In the genomic region with DNA sequence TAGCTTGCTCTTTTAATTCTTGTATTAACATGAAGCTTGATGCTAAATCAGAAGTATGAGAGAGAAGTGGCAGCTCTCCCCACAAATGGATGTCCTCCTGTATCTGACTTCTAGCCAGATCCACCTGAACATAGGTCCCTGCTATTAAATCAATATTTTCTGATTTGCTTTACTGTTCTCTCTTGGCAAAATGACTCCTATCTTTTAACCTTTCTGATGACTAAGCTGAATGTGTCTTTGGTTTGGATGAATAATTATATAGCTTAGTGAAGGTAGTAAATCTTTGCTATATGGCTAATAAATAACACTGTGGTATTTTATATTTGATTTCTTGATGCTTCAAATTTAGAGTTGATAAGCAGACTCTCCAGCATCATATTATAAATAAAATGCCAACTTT, we compare ENCODE assay signal across 17 cellular contexts. TPM values are rescaled to one million over a fixed set of nuclear protein-coding genes. Genes with fewer than 3 reads are reported as not detected.
DNase-seq lines count a peak whose midpoint lies in the region; ATAC-seq, FAIRE-seq and TF ChIP-seq lines count a peak whose summit lies in the region.
"Had no signal": no experiment of that assay in that cellular context is flagged by ENCODE, and none has a peak within 500 bp of the region (broad histone marks: within the 10 kb centered on the region; RNA-seq: fewer than 3 reads in every experiment).

No MANE protein-coding gene starts in this region.

- peaks cover 3% of the 10 kb centered on the region for H3K27me3 Mint-ChIP-seq in activated CD4-positive, alpha-beta memory T cell treated with anti-CD3 and anti-CD28 coated beads for 36 hours

- H3K9ac ChIP-seq in IMR-90 (ENCODE audit: low read depth, low read length) (no peak overlapping the region), HepG2 (ENCODE audit: insufficient read depth, low read depth, low read length) (no peak overlapping the region)

- no peak overlapping the region for H3K27ac Mint-ChIP-seq in activated CD4-positive, alpha-beta memory T cell treated with anti-CD3 and anti-CD28 coated beads for 36 hours
- H3K27ac Mint-ChIP-seq: CD14-positive monocyte; CD8-positive, alpha-beta memory T cell; H9 had no signal

- H3K4me3 ChIP-seq in IMR-90 (ENCODE audit: insufficient read depth, low read depth, low read length) (no peak overlapping the region), bronchial epithelial cell (ENCODE audit: low read depth, low read length) (no peak overlapping the region), HepG2 (replicated peaks in 1 of 3; ENCODE audit: insufficient read depth in 1 of 3, low read depth in 2 of 3, low read length in 3 of 3) (no peak overlapping the region), vagina (no peak overlapping the region)

- no peak for FAIRE-seq in bronchial epithelial cell (lab: Jason Lieb, UNC)
- FAIRE-seq in HepG2 (lab: Jason Lieb, UNC), result no peak
- FAIRE-seq: GM19239 had no signal

- TF ChIP-seq CTCF in IMR-90 (conservative IDR thresholded peaks at IDR 0.05; ENCODE audit: low read depth, low read length), result no peak
- TF ChIP-seq CTCF in bronchial epithelial cell (IDR thresholded peaks at IDR 0.05; ENCODE audit: insufficient read depth, low read length, severe bottlenecking), result no peak
- TF ChIP-seq CTCF in HepG2 (CRISPR knock-in tag; IDR thresholded peaks at IDR 0.05), result no peak
- TF ChIP-seq CTCF in vagina (IDR thresholded peaks at IDR 0.05), result no peak

- POLR2A ChIA-PET in IMR-90 (lab: Charles Lee; ENCODE audit: unreplicated experiment) (no interaction called here), HepG2 (lab: Yijun Ruan, JAX) (no interaction called here)
- POLR2A ChIA-PET in activated CD4-positive, alpha-beta memory T cell treated with anti-CD3 and anti-CD28 coated beads for 36 hours (lab: Charles Lee), result no interaction called here

- in situ Hi-C loops in ACHN (cut with HindIII; ENCODE audit: low pct_ligation_motif_present, low pct_unique_long_range_greater_than_20kb, low sequenced_read_pairs) (no loop called here), IMR-90 (cut with MboI; ENCODE audit: low sequenced_read_pairs) (no loop called here), HepG2 (cut with HindIII; ENCODE audit: extremely low pct_ligation_motif_present, low pct_unique_long_range_greater_than_20kb) (no loop called here)

- H4K5ac ChIP-seq in IMR-90 (ENCODE audit: low read depth, low read length), result no peak overlapping the region

- TF ChIP-seq EP300 in HepG2 (IDR thresholded peaks at IDR 0.05; ENCODE audit: low read depth in 2 of 2, low read length in 2 of 2), result no peak
- TF ChIP-seq EP300 in HepG2 (CRISPR knock-in tag; IDR thresholded peaks at IDR 0.05; ENCODE audit: borderline replicate concordance), result no peak

- no TSS peak for BruUV-seq in IMR-90 (replicated peaks; lab: Mats Ljungman, UMichigan)
- BruUV-seq in HepG2 (replicated peaks; lab: Mats Ljungman, UMichigan), result no TSS peak

- H2AFZ ChIP-seq in IMR-90 (replicated peaks; ENCODE audit: low read length, poor library complexity) (no peak overlapping the region), HepG2 (ENCODE audit: low read length) (no peak overlapping the region)

- intact Hi-C loops in IMR-90 (cut with micrococcal nuclease) (no loop called here), HepG2 (cut with micrococcal nuclease; ENCODE audit: unreplicated experiment) (no loop called here), vagina (cut with DNase I) (no loop called here)
- intact Hi-C loops in activated CD4-positive, alpha-beta memory T cell treated with anti-CD3 and anti-CD28 coated beads for 36 hours (cut with micrococcal nuclease), result no loop called here

- H3K18ac ChIP-seq in IMR-90 (ENCODE audit: low read depth, low read length), result no peak overlapping the region

- H2BK120ac ChIP-seq in IMR-90 (ENCODE audit: low read depth, low read length), result no peak overlapping the region

- TF ChIP-seq RAD21 in IMR-90 (IDR thresholded peaks at IDR 0.05; ENCODE audit: low read length) (no peak), HepG2 (CRISPR knock-in tag; IDR thresholded peaks at IDR 0.05) (no peak)

- H3K4me2 ChIP-seq in IMR-90 (ENCODE audit: low read depth, low read length) (no peak overlapping the region), HepG2 (ENCODE audit: low read depth, low read length) (no peak overlapping the region)

- no peak overlapping the region for H3K4ac ChIP-seq in IMR-90 (ENCODE audit: low read depth, low read length)

- no peak overlapping the region for H2AK5ac ChIP-seq in IMR-90 (ENCODE audit: low read depth, low read length)

- H3K79me2 ChIP-seq in HepG2 (ENCODE audit: insufficient read depth, low read length), result no peaks in the 10 kb centered on the region

- H3K4me1 ChIP-seq in IMR-90 (ENCODE audit: control insufficient read depth, insufficient read depth, low read length), result no peaks in the 10 kb centered on the region
- no peaks in the 10 kb centered on the region for H3K4me1 ChIP-seq in HepG2 (ENCODE audit: insufficient read depth, low read length)
- no peaks in the 10 kb centered on the region for H3K4me1 ChIP-seq in vagina
- H3K4me1 ChIP-seq: Caco-2 had no signal

- H3K79me1 ChIP-seq in IMR-90 (ENCODE audit: low read depth in 1 of 2, low read length in 2 of 2), result no peaks in the 10 kb centered on the region

- no peaks in the 10 kb centered on the region for H3K9me3 ChIP-seq in IMR-90 (ENCODE audit: control insufficient read depth, insufficient read depth, low read length)
- no peaks in the 10 kb centered on the region for H3K9me3 ChIP-seq in HepG2 (ENCODE audit: low read length)
- H3K9me3 ChIP-seq in vagina, result no peaks in the 10 kb centered on the region
- H3K9me3 ChIP-seq: Caco-2 had no signal

- dilution Hi-C loops in IMR-90 (cut with HindIII; ENCODE audit: low sequenced_read_pairs, unreplicated experiment), result no loop called here

- H3K4me1 Mint-ChIP-seq in activated CD4-positive, alpha-beta memory T cell treated with anti-CD3 and anti-CD28 coated beads for 36 hours (ENCODE audit: low read depth), result no peaks in the 10 kb centered on the region
- H3K4me1 Mint-ChIP-seq: CD14-positive monocyte; CD8-positive, alpha-beta memory T cell had no signal

- H3K27ac ChIP-seq in IMR-90 (ENCODE audit: insufficient read depth, low read length) (no peak overlapping the region), HepG2 (ENCODE audit: extremely low read length, insufficient read depth, low read length) (no peak overlapping the region), vagina (no peak overlapping the region)
- H3K27ac ChIP-seq: HL-60 had no signal

- no peak overlapping the region for H3K14ac ChIP-seq in IMR-90 (replicated peaks; ENCODE audit: low read depth, low read length)

- H4K20me1 ChIP-seq in IMR-90 (ENCODE audit: insufficient read depth, low read length), result no peaks in the 10 kb centered on the region
- H4K20me1 ChIP-seq in HepG2 (ENCODE audit: insufficient read depth, low read length), result no peaks in the 10 kb centered on the region

- no peak overlapping the region for H2BK15ac ChIP-seq in IMR-90 (ENCODE audit: low read depth, low read length)

- H3K27me3 ChIP-seq in IMR-90 (ENCODE audit: control insufficient read depth, insufficient read depth, low read length) (no peaks in the 10 kb centered on the region), bronchial epithelial cell (ENCODE audit: control insufficient read depth, insufficient read depth, low read length) (no peaks in the 10 kb centered on the region), HepG2 (ENCODE audit: control insufficient read depth in 1 of 2, insufficient read depth in 2 of 2, low read length in 2 of 2) (no peaks in the 10 kb centered on the region), vagina (no peaks in the 10 kb centered on the region)

- CTCF ChIA-PET in IMR-90 (lab: Yijun Ruan, JAX) (no interaction called here), HepG2 (lab: Yijun Ruan, JAX; ENCODE audit: low intra/inter-chr PET ratio, low total read pairs) (no interaction called here)
- CTCF ChIA-PET in activated CD4-positive, alpha-beta memory T cell treated with anti-CD3 and anti-CD28 coated beads for 36 hours (lab: Charles Lee), result no interaction called here

- DNase-seq in ACHN, result peak; percentile 1
- no peak for DNase-seq in IMR-90
- DNase-seq in bronchial epithelial cell (ENCODE audit: low read depth), result peak; percentile 33
- no peak for DNase-seq in HepG2 (ENCODE audit: low spot score)
- DNase-seq in activated CD4-positive, alpha-beta memory T cell treated with anti-CD3 and anti-CD28 coated beads for 36 hours, result no peak
- no peak for DNase-seq in vagina (ENCODE audit: extremely low spot score in 2 of 2)
- DNase-seq: Caco-2; CD8-positive, alpha-beta memory T cell; DMS53; GF-D8; GOT3; H9 had no signal

- no peak overlapping the region for H3K56ac ChIP-seq in IMR-90 (ENCODE audit: extremely low read depth, insufficient read depth, low read length)

- H3K23ac ChIP-seq in IMR-90 (ENCODE audit: low read depth, low read length), result no peak overlapping the region

- TF ChIP-seq POLR2A in IMR-90 (IDR thresholded peaks at IDR 0.05; ENCODE audit: low read depth, low read length), result no peak
- no peak for TF ChIP-seq POLR2A in HepG2 (IDR thresholded peaks at IDR 0.05; ENCODE audit: insufficient read depth in 1 of 2, low read depth in 2 of 2, low read length in 2 of 2)
- no peak for TF ChIP-seq POLR2A in vagina (IDR thresholded peaks at IDR 0.05)

- no peaks in the 10 kb centered on the region for H3K9me3 Mint-ChIP-seq in activated CD4-positive, alpha-beta memory T cell treated with anti-CD3 and anti-CD28 coated beads for 36 hours
- H3K9me3 Mint-ChIP-seq: CD8-positive, alpha-beta memory T cell had no signal

- H4K91ac ChIP-seq in IMR-90 (ENCODE audit: insufficient read depth, low read depth, low read length), result no peak overlapping the region

- H3K36me3 ChIP-seq in IMR-90 (ENCODE audit: control insufficient read depth, insufficient read depth, low read length) (no peaks in the 10 kb centered on the region), bronchial epithelial cell (ENCODE audit: control insufficient read depth, insufficient read depth, low read length) (no peaks in the 10 kb centered on the region), HepG2 (replicated peaks in 1 of 2; ENCODE audit: control insufficient read depth in 1 of 2, insufficient read depth in 2 of 2, low read length in 2 of 2) (no peaks in the 10 kb centered on the region), vagina (no peaks in the 10 kb centered on the region)

- no peak overlapping the region for H3K4me3 Mint-ChIP-seq in activated CD4-positive, alpha-beta memory T cell treated with anti-CD3 and anti-CD28 coated beads for 36 hours
- H3K4me3 Mint-ChIP-seq: CD14-positive monocyte; CD8-positive, alpha-beta memory T cell; H9 had no signal

- H2BK5ac ChIP-seq in IMR-90 (ENCODE audit: low read depth, low read length, poor library complexity, severe bottlenecking), result no peak overlapping the region

- H3K9me1 ChIP-seq in IMR-90 (ENCODE audit: insufficient read depth, low read length), result no peaks in the 10 kb centered on the region

- ATAC-seq in IMR-90 (ENCODE audit: low read depth), result no peak
- ATAC-seq in HepG2, result no peak
- no peak for ATAC-seq in HG03432 (IDR thresholded peaks at IDR 0.05; ENCODE audit: unreplicated experiment)

- H4K8ac ChIP-seq in IMR-90 (ENCODE audit: low read depth in 2 of 2, low read length in 2 of 2), result no peak overlapping the region

- no peak overlapping the region for H2BK20ac ChIP-seq in IMR-90 (ENCODE audit: low read depth, low read length)

- H3K36me3 Mint-ChIP-seq in activated CD4-positive, alpha-beta memory T cell treated with anti-CD3 and anti-CD28 coated beads for 36 hours, result no peaks in the 10 kb centered on the region
- H3K36me3 Mint-ChIP-seq: CD14-positive monocyte; CD8-positive, alpha-beta memory T cell had no signal

- H2AK9ac ChIP-seq in IMR-90 (replicated peaks; ENCODE audit: low read depth, low read length, poor library complexity), result no peak overlapping the region

RNA-seq across cellular contexts. Expression of gene ARL14, which starts 28.3 kb away (rescaled TPM):
- total RNA-seq in IMR-90 (2012; rRNA removed) (under 0.01 and 0.18 TPM in 2 replicates), bronchial epithelial cell (0.13 and 0.26 TPM in 2 replicates), HepG2 (2016; rRNA removed; fragmentation: Illumina TruSeq; extraction: Trizol) (0.11 TPM in 1 of 2 replicates, not detected in the other), vagina (not detected)
- polyA plus RNA-seq in IMR-90 (2012; rRNA removed) (0.15 TPM in 1 of 2 replicates, not detected in the other), HepG2 (2011; rRNA removed) (not detected in 2 replicates)
- not detected in 2 replicates for polyA plus RNA-seq in IMR-90 (2012; cell fraction: cytosol; rRNA removed)
- polyA plus RNA-seq in IMR-90 (2012; cell fraction: nucleus; rRNA removed; ENCODE audit: low replicate concordance), result not detected in 2 replicates
- not detected in 2 replicates for total RNA-seq in HepG2 (2016; cell fraction: cytosol; rRNA removed; fragmentation: Illumina TruSeq; extraction: Trizol; ENCODE audit: low read depth)
- not detected in 2 replicates for total RNA-seq in HepG2 (2016; cell fraction: insoluble cytoplasmic fraction; rRNA removed; fragmentation: Illumina TruSeq; extraction: Trizol)
- not detected in 2 replicates for total RNA-seq in HepG2 (2016; cell fraction: membrane; rRNA removed; fragmentation: Illumina TruSeq; extraction: Trizol)
- not detected in 2 replicates for total RNA-seq in HepG2 (2016; cell fraction: nucleus; rRNA removed; fragmentation: Illumina TruSeq; extraction: Trizol)
- polyA plus RNA-seq in HepG2 (2011; cell fraction: cytosol; rRNA removed), result not detected in 2 replicates
- not detected in 2 replicates for polyA plus RNA-seq in HepG2 (2011; cell fraction: nucleus; rRNA removed)
- polyA plus RNA-seq in HepG2 (2012), result not detected in 2 replicates
- polyA plus RNA-seq in HepG2 (2016; cell fraction: cytosol; fragmentation: Illumina TruSeq; extraction: Trizol; ENCODE audit: low read depth), result not detected in 2 replicates
- not detected in 2 replicates for polyA plus RNA-seq in HepG2 (2016; cell fraction: insoluble cytoplasmic fraction; fragmentation: Illumina TruSeq; extraction: Trizol; ENCODE audit: low read depth)
- not detected in 2 replicates for polyA plus RNA-seq in HepG2 (2016; cell fraction: membrane; fragmentation: Illumina TruSeq; extraction: Trizol; ENCODE audit: low read depth)
- polyA plus RNA-seq in HepG2 (2016; cell fraction: nucleus; fragmentation: Illumina TruSeq; extraction: Trizol; ENCODE audit: insufficient read depth, low read depth), result not detected in 2 replicates
- polyA minus RNA-seq in HepG2 (2011; rRNA and poly(A)+ RNA removed; ENCODE audit: low replicate concordance), result 0.14 TPM in 1 of 2 replicates, not detected in the other
- polyA minus RNA-seq in HepG2 (2011; cell fraction: cytosol; rRNA and poly(A)+ RNA removed), result not detected in 2 replicates
- polyA minus RNA-seq in HepG2 (2011; cell fraction: nucleus; rRNA and poly(A)+ RNA removed), result not detected in 2 replicates
- not detected for total RNA-seq in activated CD4-positive, alpha-beta memory T cell treated with anti-CD3 and anti-CD28 coated beads for 36 hours
- total RNA-seq: CD8-positive, alpha-beta memory T cell; H9 had no signal
- polyA plus RNA-seq: BJ; CD14-positive monocyte; CD8-positive, alpha-beta memory T cell had no signal

Comparison
In these comparisons a context has a peak if more than half of its experiments do, and no peak if none do; other contexts are left out.
1. DNase-seq: peak in ACHN (single experiment) and bronchial epithelial cell (single experiment); none in IMR-90 (single experiment), HepG2 (single experiment), activated CD4-positive, alpha-beta memory T cell treated with anti-CD3 and anti-CD28 coated beads for 36 hours (single experiment) and vagina (0 of 2).